In the genomic region with DNA sequence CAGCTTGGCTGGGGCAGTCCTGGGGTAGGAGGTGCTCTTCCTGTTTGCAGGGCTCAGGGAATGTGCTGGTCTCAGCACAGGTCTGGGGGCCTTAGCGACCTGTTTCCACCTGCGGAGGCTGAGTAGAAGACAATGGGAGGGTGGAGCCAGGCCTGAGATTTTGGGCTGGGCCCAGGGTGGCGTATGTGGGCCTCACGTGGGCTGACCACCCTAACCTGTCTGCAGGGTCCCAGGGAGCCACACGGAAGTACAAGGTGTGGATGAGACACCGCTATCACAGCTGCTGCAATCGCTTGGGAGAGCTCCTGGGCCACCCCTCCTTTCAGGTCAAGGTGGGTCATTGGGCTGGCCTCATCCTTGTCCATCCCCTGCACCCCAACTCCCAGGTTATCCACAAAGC, we compare ENCODE assay signal across 10 cellular contexts. TPM values are rescaled to one million over a fixed set of nuclear protein-coding genes. Genes with fewer than 3 reads are reported as not detected.
DNase-seq lines count a peak whose midpoint lies in the region; ATAC-seq and TF ChIP-seq lines count a peak whose summit lies in the region.
"Had no signal": no experiment of that assay in that cellular context is flagged by ENCODE, and none has a peak within 500 bp of the region (broad histone marks: within the 10 kb centered on the region; RNA-seq: fewer than 3 reads in every experiment).

No MANE protein-coding gene starts in this region.

- H3K4me1 ChIP-seq in SJCRH30 (no peaks in the 10 kb centered on the region), fibroblast of lung (ENCODE audit: control insufficient read depth, extremely low read depth, insufficient read depth, low read length) (peaks cover 4% of the 10 kb centered on the region)

- ATAC-seq in GM18873 (IDR thresholded peaks at IDR 0.05; ENCODE audit: low FRiP score, unreplicated experiment) (no peak), GM21825 (IDR thresholded peaks at IDR 0.05; ENCODE audit: unreplicated experiment) (no peak)

- H4K20me1 ChIP-seq in fibroblast of lung (ENCODE audit: control insufficient read depth, extremely low read depth, insufficient read depth, low read length) = no peaks in the 10 kb centered on the region

- H3K36me3 ChIP-seq in SJCRH30 = peaks cover 18% of the 10 kb centered on the region; the same call in 1 of the 2 replicates
- H3K36me3 ChIP-seq in fibroblast of lung (ENCODE audit: control insufficient read depth, insufficient read depth, low read length) = peaks cover 14% of the 10 kb centered on the region

- no peak for TF ChIP-seq CTCF in GM12875 (IDR thresholded peaks at IDR 0.05; ENCODE audit: borderline replicate concordance, insufficient read depth, low read depth, low read length)
- no peak for TF ChIP-seq CTCF in fibroblast of lung (conservative IDR thresholded peaks at IDR 0.05 in 1 of 2, IDR thresholded peaks at IDR 0.05 in 1 of 2; ENCODE audit: low read depth in 1 of 2, low read length in 2 of 2)
- TF ChIP-seq CTCF in retinal pigment epithelial cell (conservative IDR thresholded peaks at IDR 0.05; ENCODE audit: low read depth, low read length) = no peak

- no peaks in the 10 kb centered on the region for H3K27me3 ChIP-seq in SJCRH30
- no peaks in the 10 kb centered on the region for H3K27me3 ChIP-seq in fibroblast of lung (ENCODE audit: control insufficient read depth, insufficient read depth, low read length)
- H3K27me3 ChIP-seq: body of pancreas had no signal

- H3K4me2 ChIP-seq in fibroblast of lung (ENCODE audit: extremely low read depth, insufficient read depth, low read length) = peak overlapping the region; percentile 80

- H3K79me2 ChIP-seq in fibroblast of lung (ENCODE audit: control insufficient read depth, insufficient read depth, low read length) = peaks cover 28% of the 10 kb centered on the region

- H3K4me3 ChIP-seq in GM12875 (ENCODE audit: low read depth, low read length) (peak overlapping the region; percentile 97), SJCRH30 (peak overlapping the region; percentile 83; the same call in 1 of the 2 replicates), fibroblast of lung (replicated peaks in 1 of 4; ENCODE audit: control extremely low read depth in 1 of 4, insufficient read depth in 1 of 4, low read depth in 3 of 4, low read length in 4 of 4) (peak overlapping the region; percentile 59 to 85 (median 82)), retinal pigment epithelial cell (ENCODE audit: low read length) (peak overlapping the region; percentile 77)

- no peak overlapping the region for H3K27ac ChIP-seq in SJCRH30
- H3K27ac ChIP-seq in fibroblast of lung (ENCODE audit: insufficient read depth, low read length) = peak overlapping the region; percentile 87

- H2AFZ ChIP-seq in fibroblast of lung (ENCODE audit: low read length) = no peak overlapping the region

- H3K9me3 ChIP-seq in SJCRH30 (replicated peaks) (no peaks in the 10 kb centered on the region), fibroblast of lung (ENCODE audit: control insufficient read depth, insufficient read depth, low read depth, low read length) (no peaks in the 10 kb centered on the region)
- H3K9me3 ChIP-seq: body of pancreas had no signal

- peak overlapping the region; percentile 90 for H3K9ac ChIP-seq in fibroblast of lung (ENCODE audit: insufficient read depth, low read length)

- DNase-seq in SJCRH30 (no peak), fibroblast of lung (ENCODE audit: low read depth in 2 of 2) (no peak), retinal pigment epithelial cell (ENCODE audit: low read depth) (no peak), DMS114 treated with DMSO at 0.1 percent for 48 hours (lab: John Stamatoyannopoulos, UW; ENCODE audit: unreplicated experiment) (no peak)
- no peak for DNase-seq in stimulated activated naive CD4-positive, alpha-beta T cell (lab: John Stamatoyannopoulos, UW)
- DNase-seq: NCI-H2227 treated with DMSO at 0.1 percent for 48 hours had no signal

RNA-seq across cellular contexts. Expression of a gene that starts 1.1 kb away (rescaled TPM):
- total RNA-seq in SJCRH30 (2014; rRNA removed; shearing (Covaris generic)) = 14.3 and 15.4 TPM in 2 replicates
- 5.6 and 6.8 TPM in 2 replicates for total RNA-seq in fibroblast of lung
- 3.0 and 5.8 TPM in 2 replicates for polyA plus RNA-seq in fibroblast of lung
- 12.0 and 20.8 TPM in 2 replicates for polyA plus RNA-seq in fibroblast of lung (2012)
- polyA minus RNA-seq in fibroblast of lung (ENCODE audit: low replicate concordance) = 6.0 and 16.2 TPM in 2 replicates

RNA-seq across cellular contexts. Expression of a gene that starts 1.2 kb away (rescaled TPM):
- total RNA-seq in SJCRH30 (2014; rRNA removed; shearing (Covaris generic)) = 12.0 and 12.5 TPM in 2 replicates
- 7.2 and 7.4 TPM in 2 replicates for total RNA-seq in fibroblast of lung
- polyA plus RNA-seq in fibroblast of lung = 3.7 and 7.0 TPM in 2 replicates
- polyA plus RNA-seq in fibroblast of lung (2012) = 7.4 and 11.5 TPM in 2 replicates
- 4.4 and 12.1 TPM in 2 replicates for polyA minus RNA-seq in fibroblast of lung (ENCODE audit: low replicate concordance)
